Comparison of ENCODE assay signal across 8 cellular contexts in genomic region chr17:59846391-59847165, GRCh38. TPM values are rescaled to one million over a fixed set of nuclear protein-coding genes. Genes with fewer than 3 reads are reported as not detected.
A peak's percentile ranks its signal among the peaks of the same experiment; 100 is the strongest.
DNase-seq lines count a peak whose midpoint lies in the region; ATAC-seq, FAIRE-seq and TF ChIP-seq lines count a peak whose summit lies in the region.

No MANE protein-coding gene starts in this region.

- peak overlapping the region; percentile 35 to 70 for H3K9ac ChIP-seq in mucosa of rectum (ENCODE audit: low read depth in 1 of 2, low read length in 2 of 2)

- no peaks in the 10 kb centered on the region for H3K9me3 ChIP-seq in mucosa of rectum (ENCODE audit: control insufficient read depth in 2 of 2, low read length in 2 of 2)

- TF ChIP-seq CTCF in GM13977 (IDR thresholded peaks at IDR 0.05; ENCODE audit: extremely low read depth, insufficient read depth, missing control alignments): no peak

- H3K4me1 ChIP-seq in mucosa of rectum (ENCODE audit: control insufficient read depth in 2 of 2, insufficient read depth in 2 of 2, low read length in 2 of 2): peaks cover 54 to 59% of the 10 kb centered on the region in 2 donors

- ATAC-seq in HG03095 (IDR thresholded peaks at IDR 0.05; ENCODE audit: unreplicated experiment): peak; percentile 26

- no peaks in the 10 kb centered on the region for H3K27me3 ChIP-seq in mucosa of rectum (ENCODE audit: control insufficient read depth in 2 of 2, insufficient read depth in 2 of 2, low read length in 2 of 2)

- FAIRE-seq in A204.1 (lab: Jason Lieb, UNC): peak; percentile 95
- FAIRE-seq in RCC 7860 (lab: Jason Lieb, UNC): peak; percentile 94

- H3K27ac ChIP-seq in mucosa of rectum (ENCODE audit: low read depth in 2 of 2, low read length in 2 of 2): peak overlapping the region; percentile 95 to 100

- H3K4me3 ChIP-seq in mucosa of rectum (ENCODE audit: low read length in 2 of 2): peak overlapping the region; percentile 28 to 56

- peak; percentile 43 for DNase-seq in GM13977 (ENCODE audit: low spot score)
- peak; percentile 100 for DNase-seq in RCC 7860 (ENCODE audit: low spot score)
- peak; percentile 64 to 83 for DNase-seq in dermis microvascular lymphatic vessel endothelial cell (ENCODE audit: low read depth in 2 of 2)
- DNase-seq in SKM-1 (lab: John Stamatoyannopoulos, UW; ENCODE audit: unreplicated experiment): no peak
- DNase-seq in GOT3 (lab: John Stamatoyannopoulos, UW): no peak

- peaks cover 0 to 3% of the 10 kb centered on the region in 2 donors for H3K36me3 ChIP-seq in mucosa of rectum (ENCODE audit: control insufficient read depth in 2 of 2, insufficient read depth in 2 of 2, low read length in 2 of 2)

- in situ Hi-C loops in GM13977 (cut with MboI; ENCODE audit: low pct_unique_long_range_greater_than_20kb, low sequenced_read_pairs, unreplicated experiment): no loop called here

RNA-seq across cellular contexts. Expression of gene TUBD1, which starts 46.2 kb away (rescaled TPM):
- total RNA-seq in dermis microvascular lymphatic vessel endothelial cell: 8.3 and 9.6 TPM in 2 replicates

RNA-seq across cellular contexts. Expression of gene RPS6KB1, which starts 46.3 kb away (rescaled TPM):
- total RNA-seq in dermis microvascular lymphatic vessel endothelial cell: 16.6 and 16.8 TPM in 2 replicates

Comparison
In these comparisons a context has a peak if more than half of its experiments do, and no peak if none do; other contexts are left out.
1. DNase-seq: peak in GM13977 (single experiment), RCC 7860 (single experiment) and dermis microvascular lymphatic vessel endothelial cell (2 of 2); none in SKM-1 (single experiment) and GOT3 (single experiment).